ENCODE assay signal across 1 cellular context in genomic region chrX:2689773-2690666, GRCh38.
TF ChIP-seq lines count a peak whose summit lies in the region.

No MANE protein-coding gene starts in this region.

TF ChIP-seq in HepG2, 621 proteins besides CTCF, POLR2A, EP300 and RAD21 (continued from another document and continues in another):
- no peak for TF ChIP-seq ZNF318 (CRISPR knock-in tag; IDR thresholded peaks at IDR 0.05)
- no peak for TF ChIP-seq FOXA1 (IDR thresholded peaks at IDR 0.05)
- no peak for TF ChIP-seq FOXA1 (CRISPR knock-in tag; IDR thresholded peaks at IDR 0.05)
- TF ChIP-seq AHR (CRISPR knock-in tag; IDR thresholded peaks at IDR 0.05), result no peak
- no peak for TF ChIP-seq DNMT1 (CRISPR knock-in tag; IDR thresholded peaks at IDR 0.05)
- no peak for TF ChIP-seq ZNF253 (CRISPR knock-in tag; IDR thresholded peaks at IDR 0.05; ENCODE audit: borderline replicate concordance)
- peak; percentile 57; the same call in 1 of the 2 replicates for TF ChIP-seq NCOR1 (IDR thresholded peaks at IDR 0.05; ENCODE audit: borderline replicate concordance, low read length)
- no peak for TF ChIP-seq ZNF678 (CRISPR knock-in tag; IDR thresholded peaks at IDR 0.05)
- TF ChIP-seq ESRRA (CRISPR knock-in tag; IDR thresholded peaks at IDR 0.05; ENCODE audit: low read depth), result no peak
- no peak for TF ChIP-seq ATF6 (CRISPR knock-in tag; conservative IDR thresholded peaks at IDR 0.05)
- no peak for TF ChIP-seq ZNF326 (CRISPR knock-in tag; IDR thresholded peaks at IDR 0.05; ENCODE audit: borderline replicate concordance)
- no peak for TF ChIP-seq HHEX (CRISPR knock-in tag; IDR thresholded peaks at IDR 0.05)
- 0 out of 2 replicates have a peak, but pooled peaks have one; percentile 61 for TF ChIP-seq RELA (CRISPR knock-in tag; IDR thresholded peaks at IDR 0.05)
- TF ChIP-seq RNF219 (CRISPR knock-in tag; IDR thresholded peaks at IDR 0.05), result no peak
- TF ChIP-seq ZNF33B (CRISPR knock-in tag; IDR thresholded peaks at IDR 0.05), result no peak
- no peak for TF ChIP-seq ZNF17 (CRISPR knock-in tag; IDR thresholded peaks at IDR 0.05)
- TF ChIP-seq HOXD1 (CRISPR knock-in tag; IDR thresholded peaks at IDR 0.05), result no peak
- TF ChIP-seq JUN (CRISPR knock-in tag; IDR thresholded peaks at IDR 0.05), result no peak
- no peak for TF ChIP-seq ATF4 (CRISPR knock-in tag; IDR thresholded peaks at IDR 0.05)
- TF ChIP-seq ZNF512B (CRISPR knock-in tag; IDR thresholded peaks at IDR 0.05; ENCODE audit: borderline replicate concordance), result peak; percentile 42; the same call in 1 of the 2 replicates
- no peak for TF ChIP-seq TERF1 (CRISPR knock-in tag; IDR thresholded peaks at IDR 0.05)
- no peak for TF ChIP-seq ZC3H13 (CRISPR knock-in tag; IDR thresholded peaks at IDR 0.05)
- no peak for TF ChIP-seq CCDC6 (CRISPR knock-in tag; IDR thresholded peaks at IDR 0.05)
- TF ChIP-seq NFE2 (CRISPR knock-in tag; IDR thresholded peaks at IDR 0.05), result no peak
- no peak for TF ChIP-seq MLX (CRISPR knock-in tag; IDR thresholded peaks at IDR 0.05)
- TF ChIP-seq ZFX (CRISPR knock-in tag; IDR thresholded peaks at IDR 0.05; ENCODE audit: low read depth), result peak; percentile 43; the same call in 1 of the 2 replicates
- no peak for TF ChIP-seq ZNF850 (CRISPR knock-in tag; conservative IDR thresholded peaks at IDR 0.05)
- TF ChIP-seq STAT5B (CRISPR knock-in tag; IDR thresholded peaks at IDR 0.05), result no peak
- TF ChIP-seq ZNF362 (CRISPR knock-in tag; IDR thresholded peaks at IDR 0.05; ENCODE audit: borderline replicate concordance), result no peak
- no peak for TF ChIP-seq YEATS2 (CRISPR knock-in tag; IDR thresholded peaks at IDR 0.05; ENCODE audit: borderline replicate concordance)
- no peak for TF ChIP-seq ATF3 (CRISPR knock-in tag; IDR thresholded peaks at IDR 0.05)
- no peak for TF ChIP-seq PPARG (CRISPR knock-in tag; conservative IDR thresholded peaks at IDR 0.05)
